In the genomic region with DNA sequence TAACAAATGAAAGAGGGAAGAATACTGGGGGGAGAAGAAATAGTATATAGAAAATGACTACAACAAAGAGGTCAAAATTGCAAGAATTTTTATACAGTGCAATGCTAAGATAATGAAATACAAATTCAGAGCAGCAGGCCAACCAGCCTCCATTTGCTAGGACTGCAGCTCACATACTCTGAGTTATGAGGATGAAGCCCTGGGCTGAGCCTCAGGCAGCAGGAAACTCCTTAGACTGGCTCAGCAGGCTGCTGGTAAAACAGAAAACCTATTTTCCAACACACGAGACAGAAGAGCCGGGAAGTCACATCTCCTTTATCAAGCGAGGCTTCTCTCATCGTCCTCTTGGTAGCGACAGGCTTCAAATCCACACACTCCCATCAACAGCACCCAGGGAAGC, we compare ENCODE assay signal across 29 cellular contexts.
"Had no signal": no experiment of that assay in that cellular context is flagged by ENCODE, and none has a peak within 500 bp of the region (broad histone marks: within the 10 kb centered on the region; RNA-seq: fewer than 3 reads in every experiment).

No MANE protein-coding gene starts in this region.

- H3K4me1 Mint-ChIP-seq: activated CD4-positive, alpha-beta memory T cell treated with anti-CD3 and anti-CD28 coated beads, Interleukin-2, amount 10 ng/mL, durations not matched to agents 7 days and 5 days; activated CD4-positive, alpha-beta T cell treated with anti-CD3 and anti-CD28 coated beads, Interleukin-2, amount 10 ng/mL, durations not matched to agents 7 days and 5 days; activated naive CD4-positive, alpha-beta T cell treated with anti-CD3 and anti-CD28 coated beads, Interleukin-2, amount 10 ng/mL, durations not matched to agents 7 days and 5 days; activated naive CD8-positive, alpha-beta T cell treated with anti-CD3 and anti-CD28 coated beads, Interleukin-2, amount 10 ng/mL, durations not matched to agents 7 days and 5 days; T-helper 17 cell had no signal

- H3K4me3 ChIP-seq: ascending aorta, breast epithelium, cardiac muscle cell, colonic mucosa had no signal

- H3K4me1 ChIP-seq: ascending aorta, breast epithelium, colonic mucosa had no signal

- H3K4me3 Mint-ChIP-seq: activated CD4-positive, alpha-beta memory T cell treated with anti-CD3 and anti-CD28 coated beads, Interleukin-2, amount 10 ng/mL, durations not matched to agents 7 days and 5 days; activated CD4-positive, alpha-beta T cell treated with anti-CD3 and anti-CD28 coated beads, Interleukin-2, amount 10 ng/mL, durations not matched to agents 7 days and 5 days; activated naive CD4-positive, alpha-beta T cell treated with anti-CD3 and anti-CD28 coated beads, Interleukin-2, amount 10 ng/mL, durations not matched to agents 7 days and 5 days; activated naive CD8-positive, alpha-beta T cell treated with anti-CD3 and anti-CD28 coated beads, Interleukin-2, amount 10 ng/mL, durations not matched to agents 7 days and 5 days; activated T-cell treated with anti-CD3 and anti-CD28 coated beads, Interleukin-2, amount 50 U/mL, for 24 hours; activated T-cell treated with anti-CD3 and anti-CD28 coated beads, Interleukin-2, amount 50 U/mL, for 72 hours; brain; T-helper 17 cell; T-helper 2 cell treated with Interferon-gamma antibody and Interleukin-4, amounts not matched to agents 5 μg/mL and 100 μg/mL, for 36 hours had no signal

- ATAC-seq: activated naive CD4-positive, alpha-beta T cell treated with anti-CD3 and anti-CD28 coated beads, Interleukin-2, amount 50 U/mL, for 72 hours; activated T-cell treated with anti-CD3 and anti-CD28 coated beads, Interleukin-2, amount 50 U/mL, for 72 hours; esophagus mucosa; T-helper 17 cell had no signal

- H3K27ac ChIP-seq: ascending aorta, breast epithelium, cardiac muscle cell, colonic mucosa had no signal

- H3K27ac Mint-ChIP-seq: activated CD4-positive, alpha-beta memory T cell treated with anti-CD3 and anti-CD28 coated beads, Interleukin-2, amount 10 ng/mL, durations not matched to agents 7 days and 5 days; activated CD4-positive, alpha-beta T cell treated with anti-CD3 and anti-CD28 coated beads, Interleukin-2, amount 10 ng/mL, durations not matched to agents 7 days and 5 days; activated naive CD4-positive, alpha-beta T cell treated with anti-CD3 and anti-CD28 coated beads, Interleukin-2, amount 10 ng/mL, durations not matched to agents 7 days and 5 days; activated naive CD4-positive, alpha-beta T cell treated with anti-CD3 and anti-CD28 coated beads, Interleukin-2, amount 50 U/mL, for 72 hours; activated naive CD8-positive, alpha-beta T cell treated with anti-CD3 and anti-CD28 coated beads, Interleukin-2, amount 10 ng/mL, durations not matched to agents 7 days and 5 days; activated T-cell treated with anti-CD3 and anti-CD28 coated beads, Interleukin-2, amount 50 U/mL, for 24 hours; activated T-cell treated with anti-CD3 and anti-CD28 coated beads, Interleukin-2, amount 50 U/mL, for 72 hours; T-helper 17 cell; T-helper 2 cell treated with Interferon-gamma antibody and Interleukin-4, amounts not matched to agents 5 μg/mL and 100 μg/mL, for 36 hours had no signal

- H3K36me3 ChIP-seq: breast epithelium, cardiac muscle cell, colonic mucosa had no signal

- H3K9me3 ChIP-seq: colonic mucosa had no signal

- DNase-seq: activated CD4-positive, alpha-beta memory T cell treated with anti-CD3 and anti-CD28 coated beads, Interleukin-2, amount 10 ng/mL, durations not matched to agents 7 days and 5 days; activated CD4-positive, alpha-beta T cell treated with anti-CD3 and anti-CD28 coated beads for 1 hour; activated CD4-positive, alpha-beta T cell treated with anti-CD3 and anti-CD28 coated beads for 4 hours; activated CD4-positive, alpha-beta T cell treated with anti-CD3 and anti-CD28 coated beads, Interleukin-2, amount 10 ng/mL, durations not matched to agents 7 days and 5 days; activated CD4-positive, alpha-beta T cell treated with anti-CD3 and anti-CD28 coated beads, Interleukin-2, amount 50 U/mL, for 4 hours; activated CD8-positive, alpha-beta memory T cell treated with anti-CD3 and anti-CD28 coated beads, Interleukin-2, amount 50 U/mL, for 48 hours; activated gamma-delta T cell; activated naive CD4-positive, alpha-beta T cell; activated naive CD4-positive, alpha-beta T cell treated with anti-CD3 and anti-CD28 coated beads, Interleukin-2, amount 10 ng/mL, durations not matched to agents 7 days and 5 days; activated naive CD8-positive, alpha-beta T cell treated with anti-CD3 and anti-CD28 coated beads, Interleukin-2, amount 10 ng/mL, durations not matched to agents 7 days and 5 days; activated T-cell treated with anti-CD3 and anti-CD28 coated beads for 4 hours; activated T-cell treated with anti-CD3 and anti-CD28 coated beads, Interleukin-2, amount 50 U/mL, for 24 hours; activated T-cell treated with anti-CD3 and anti-CD28 coated beads, Interleukin-2, amount 50 U/mL, for 72 hours; central memory CD4-positive, alpha-beta T cell; cerebellar nuclear complex; colonic mucosa; effector CD8-positive, alpha-beta T cell; foreskin fibroblast; glutamatergic neuron; T-helper 1 cell; T-helper 17 cell; T1000 had no signal

- H3K27me3 ChIP-seq: ascending aorta, breast epithelium, cardiac muscle cell, colonic mucosa had no signal

- H3K27me3 Mint-ChIP-seq: activated CD4-positive, alpha-beta memory T cell treated with anti-CD3 and anti-CD28 coated beads, Interleukin-2, amount 10 ng/mL, durations not matched to agents 7 days and 5 days; activated CD4-positive, alpha-beta T cell treated with anti-CD3 and anti-CD28 coated beads, Interleukin-2, amount 10 ng/mL, durations not matched to agents 7 days and 5 days; activated naive CD4-positive, alpha-beta T cell treated with anti-CD3 and anti-CD28 coated beads, Interleukin-2, amount 10 ng/mL, durations not matched to agents 7 days and 5 days; activated naive CD8-positive, alpha-beta T cell treated with anti-CD3 and anti-CD28 coated beads, Interleukin-2, amount 10 ng/mL, durations not matched to agents 7 days and 5 days; activated T-cell treated with anti-CD3 and anti-CD28 coated beads, Interleukin-2, amount 50 U/mL, for 24 hours; T-helper 17 cell had no signal
